16 cellular contexts compared by ENCODE assay signal in the genomic region with DNA sequence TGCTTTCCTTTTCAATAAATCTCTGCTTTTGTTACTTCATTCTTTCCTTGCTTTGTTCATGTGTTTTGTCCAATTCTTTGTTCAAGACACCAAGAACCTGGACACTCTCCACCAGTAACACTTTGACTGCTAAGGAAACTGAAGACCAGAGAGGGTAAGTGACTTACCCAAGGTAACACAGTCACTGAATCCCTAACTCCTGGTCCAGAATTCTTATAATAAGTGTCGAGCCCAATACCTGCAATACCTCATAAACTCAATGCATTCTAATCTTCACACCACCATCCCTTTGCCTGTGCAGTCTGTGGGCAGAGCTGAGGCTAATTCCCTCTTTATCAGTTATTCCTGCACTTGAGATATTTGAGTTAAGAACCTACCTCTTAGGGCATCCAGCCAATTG.
DNase-seq lines count a peak whose midpoint lies in the region; ATAC-seq and TF ChIP-seq lines count a peak whose summit lies in the region.
"Had no signal": no experiment of that assay in that cellular context is flagged by ENCODE, and none has a peak within 500 bp of the region (broad histone marks: within the 10 kb centered on the region; RNA-seq: fewer than 3 reads in every experiment).

No MANE protein-coding gene starts in this region.

- peaks cover 8% of the 10 kb centered on the region for H3K36me3 Mint-ChIP-seq in activated CD8-positive, alpha-beta T cell treated with anti-CD3 and anti-CD28 coated beads, Interleukin-2, amount 10 ng/mL, durations not matched to agents 7 days and 5 days (ENCODE audit: low read depth)
- H3K36me3 Mint-ChIP-seq in activated CD8-positive, alpha-beta T cell treated with anti-CD3 and anti-CD28 coated beads for 36 hours (ENCODE audit: low read depth), result peaks cover 2% of the 10 kb centered on the region

- intact Hi-C loops in activated CD8-positive, alpha-beta T cell treated with anti-CD3 and anti-CD28 coated beads for 36 hours (cut with micrococcal nuclease), result no loop called here
- intact Hi-C loops in Panc1 (cut with micrococcal nuclease; ENCODE audit: unreplicated experiment), result no loop called here

- no peak for ATAC-seq in activated CD8-positive, alpha-beta T cell treated with anti-CD3 and anti-CD28 coated beads, Interleukin-2, amount 10 ng/mL, durations not matched to agents 7 days and 5 days
- no peak for ATAC-seq in activated CD8-positive, alpha-beta T cell treated with anti-CD3 and anti-CD28 coated beads for 36 hours
- ATAC-seq in Panc1, result no peak
- ATAC-seq: Right ventricle myocardium inferior had no signal

- POLR2A ChIA-PET in activated CD8-positive, alpha-beta T cell treated with anti-CD3 and anti-CD28 coated beads, Interleukin-2, amount 10 ng/mL, durations not matched to agents 7 days and 5 days (lab: Charles Lee), result no interaction called here
- POLR2A ChIA-PET in activated CD8-positive, alpha-beta T cell treated with anti-CD3 and anti-CD28 coated beads for 36 hours (lab: Charles Lee), result no interaction called here
- POLR2A ChIA-PET in Panc1 (lab: Charles Lee), result no interaction called here

- no TSS peak for BruUV-seq in Panc1 (replicated peaks; lab: Mats Ljungman, UMichigan)

- no peaks in the 10 kb centered on the region for H3K27me3 Mint-ChIP-seq in activated CD8-positive, alpha-beta T cell treated with anti-CD3 and anti-CD28 coated beads, Interleukin-2, amount 10 ng/mL, durations not matched to agents 7 days and 5 days (ENCODE audit: low read depth)
- no peaks in the 10 kb centered on the region for H3K27me3 Mint-ChIP-seq in activated CD8-positive, alpha-beta T cell treated with anti-CD3 and anti-CD28 coated beads for 36 hours
- H3K27me3 Mint-ChIP-seq: CD4-positive, alpha-beta T cell had no signal

- peaks cover 42% of the 10 kb centered on the region for H3K4me1 Mint-ChIP-seq in activated CD8-positive, alpha-beta T cell treated with anti-CD3 and anti-CD28 coated beads, Interleukin-2, amount 10 ng/mL, durations not matched to agents 7 days and 5 days (ENCODE audit: low read depth)
- H3K4me1 Mint-ChIP-seq in activated CD8-positive, alpha-beta T cell treated with anti-CD3 and anti-CD28 coated beads for 36 hours (ENCODE audit: low read depth), result peaks cover 51% of the 10 kb centered on the region

- peaks cover 39% of the 10 kb centered on the region for H3K4me1 ChIP-seq in Panc1 (ENCODE audit: control insufficient read depth, insufficient read depth, low read length)

- no peaks in the 10 kb centered on the region for H3K9me3 Mint-ChIP-seq in activated CD8-positive, alpha-beta T cell treated with anti-CD3 and anti-CD28 coated beads, Interleukin-2, amount 10 ng/mL, durations not matched to agents 7 days and 5 days (ENCODE audit: insufficient read depth)
- H3K9me3 Mint-ChIP-seq in activated CD8-positive, alpha-beta T cell treated with anti-CD3 and anti-CD28 coated beads for 36 hours, result peaks cover 3% of the 10 kb centered on the region
- H3K9me3 Mint-ChIP-seq: CD4-positive, alpha-beta T cell had no signal

- H3K27ac Mint-ChIP-seq in activated CD8-positive, alpha-beta T cell treated with anti-CD3 and anti-CD28 coated beads, Interleukin-2, amount 10 ng/mL, durations not matched to agents 7 days and 5 days, result no peak overlapping the region
- no peak overlapping the region for H3K27ac Mint-ChIP-seq in activated CD8-positive, alpha-beta T cell treated with anti-CD3 and anti-CD28 coated beads for 36 hours

- no peaks in the 10 kb centered on the region for H3K9me3 ChIP-seq in Panc1 (ENCODE audit: control insufficient read depth, insufficient read depth, low read depth, low read length)
- H3K9me3 ChIP-seq: SJSA1 had no signal

- H3K27me3 ChIP-seq in Panc1 (ENCODE audit: control insufficient read depth, insufficient read depth, low read length), result no peaks in the 10 kb centered on the region
- H3K27me3 ChIP-seq: SJSA1 had no signal

- CTCF ChIA-PET in activated CD8-positive, alpha-beta T cell treated with anti-CD3 and anti-CD28 coated beads, Interleukin-2, amount 10 ng/mL, durations not matched to agents 7 days and 5 days (lab: Charles Lee), result interaction anchor here (0.9 kb wide), 1 partner anchor 10 kb away, joined by 3 read pairs; no protein-coding TSS in a partner anchor
- CTCF ChIA-PET in activated CD8-positive, alpha-beta T cell treated with anti-CD3 and anti-CD28 coated beads for 36 hours (lab: Charles Lee), result no interaction called here
- CTCF ChIA-PET in Panc1 (lab: Charles Lee), result no interaction called here

- no peak for TF ChIP-seq CTCF in activated CD8-positive, alpha-beta T cell treated with anti-CD3 and anti-CD28 coated beads for 36 hours (IDR thresholded peaks at IDR 0.05)
- no peak for TF ChIP-seq CTCF in Panc1 (IDR thresholded peaks at IDR 0.05)

- no peaks in the 10 kb centered on the region for H3K36me3 ChIP-seq in Panc1 (ENCODE audit: control insufficient read depth, insufficient read depth, low read length)
- H3K36me3 ChIP-seq: SJSA1 had no signal

- DNase-seq in activated CD8-positive, alpha-beta T cell treated with anti-CD3 and anti-CD28 coated beads, Interleukin-2, amount 10 ng/mL, durations not matched to agents 7 days and 5 days, result peak; percentile 16
- no peak for DNase-seq in activated CD8-positive, alpha-beta T cell treated with anti-CD3 and anti-CD28 coated beads for 36 hours
- DNase-seq in Panc1 (ENCODE audit: low read depth, low spot score) (no peak), islet precursor cell (peak; percentile 30), NOMO-1 treated with DMSO at 0.1 percent for 48 hours (lab: John Stamatoyannopoulos, UW; ENCODE audit: unreplicated experiment) (no peak), NCI-H1092 treated with DMSO at 0.1 percent for 48 hours (lab: John Stamatoyannopoulos, UW) (no peak)
- DNase-seq in stimulated activated CD4-positive, alpha-beta T cell treated with anti-CD3 and anti-CD28 coated beads, Interleukin-4, amount 100 ng/mL, for 4 hours, result no peak
- DNase-seq: CD4-positive, alpha-beta T cell; Karpas-422; NCI-H1105; NCI-H146; NCI-H2029; NCI-H526 treated with DMSO at 0.1 percent for 48 hours; OCI-M1 had no signal

- H3K27ac ChIP-seq in Panc1 (ENCODE audit: low read length), result peak overlapping the region; percentile 68
- H3K27ac ChIP-seq: SJSA1 had no signal

- no peak overlapping the region for H3K4me3 Mint-ChIP-seq in activated CD8-positive, alpha-beta T cell treated with anti-CD3 and anti-CD28 coated beads, Interleukin-2, amount 10 ng/mL, durations not matched to agents 7 days and 5 days
- no peak overlapping the region for H3K4me3 Mint-ChIP-seq in activated CD8-positive, alpha-beta T cell treated with anti-CD3 and anti-CD28 coated beads for 36 hours
- H3K4me3 Mint-ChIP-seq: CD4-positive, alpha-beta T cell had no signal

- in situ Hi-C loops in Panc1 (cut with HindIII; ENCODE audit: low pct_unique_long_range_greater_than_20kb, low sequenced_read_pairs), result no loop called here

- no peak overlapping the region for H3K4me3 ChIP-seq in Panc1 (ENCODE audit: low read depth in 2 of 2, low read length in 2 of 2)
- H3K4me3 ChIP-seq: SJSA1 had no signal

Comparison
In these comparisons a context has a peak if more than half of its experiments do, and no peak if none do; other contexts are left out.
1. DNase-seq: peak in activated CD8-positive, alpha-beta T cell treated with anti-CD3 and anti-CD28 coated beads, Interleukin-2, amount 10 ng/mL, durations not matched to agents 7 days and 5 days (single experiment) and islet precursor cell (single experiment); none in activated CD8-positive, alpha-beta T cell treated with anti-CD3 and anti-CD28 coated beads for 36 hours (single experiment), Panc1 (single experiment), NOMO-1 treated with DMSO at 0.1 percent for 48 hours (single experiment), NCI-H1092 treated with DMSO at 0.1 percent for 48 hours (single experiment) and stimulated activated CD4-positive, alpha-beta T cell treated with anti-CD3 and anti-CD28 coated beads, Interleukin-4, amount 100 ng/mL, for 4 hours (0 of 2).